In the genomic region with DNA sequence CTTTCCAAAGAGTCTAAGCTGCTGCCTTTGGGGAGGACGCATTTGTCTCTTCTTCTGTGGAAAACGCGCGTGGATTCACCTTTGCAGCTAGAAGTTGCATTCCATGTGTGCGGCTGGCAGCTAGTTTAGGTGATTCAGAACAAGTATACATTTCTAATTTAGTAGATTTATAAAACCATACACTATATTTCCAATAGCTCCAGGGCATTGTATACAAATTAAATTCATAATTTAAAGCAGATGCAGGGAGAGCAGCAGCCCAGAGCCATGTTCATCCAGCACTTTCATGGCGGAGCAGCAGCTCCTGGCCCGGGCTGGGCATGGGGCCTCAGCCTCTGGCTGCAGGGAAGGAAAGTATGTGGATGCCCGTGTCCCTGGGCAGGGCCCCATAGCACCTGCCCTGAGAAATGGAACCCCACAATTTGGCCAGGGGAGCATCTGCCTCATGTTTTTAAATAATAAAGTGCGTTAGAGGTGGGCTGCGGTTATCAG, we compare ENCODE assay signal across 24 cellular contexts.
"Had no signal": no experiment of that assay in that cellular context is flagged by ENCODE, and none has a peak within 500 bp of the region (broad histone marks: within the 10 kb centered on the region; RNA-seq: fewer than 3 reads in every experiment).

No MANE protein-coding gene starts in this region.

- H3K27me3 ChIP-seq: Peyer's patch, SJCRH30 had no signal

- H3K9me3 Mint-ChIP-seq: activated B cell treated with CpG ODN at 0.5 μM for 24 hours; activated CD4-positive, alpha-beta memory T cell treated with anti-CD3 and anti-CD28 coated beads for 36 hours; activated CD4-positive, alpha-beta T cell treated with anti-CD3 and anti-CD28 coated beads, Interleukin-2, amount 10 ng/mL, durations not matched to agents 7 days and 5 days; activated naive CD4-positive, alpha-beta T cell treated with anti-CD3 and anti-CD28 coated beads, Interleukin-2, amount 50 U/mL, for 24 hours; activated naive CD8-positive, alpha-beta T cell treated with anti-CD3 and anti-CD28 coated beads, Interleukin-2, amount 50 U/mL, for 24 hours; activated T-cell treated with anti-CD3 and anti-CD28 coated beads, Interleukin-2, amount 50 U/mL, for 24 hours; activated T-helper 1 cell treated with anti-CD3 and anti-CD28 coated beads, Interleukin-12 subunit alpha, Interleukin-12 subunit beta, Interleukin-2, Interleukin-4 antibody, amounts not matched to agents 30 ng/mL and 10 ng/mL and 1 ng/mL, durations not matched to agents 14 hours and 24 hours and 36 hours; IgD-negative memory B cell had no signal

- H3K27me3 Mint-ChIP-seq: activated B cell treated with CpG ODN at 0.5 μM for 24 hours; activated CD4-positive, alpha-beta memory T cell treated with anti-CD3 and anti-CD28 coated beads for 36 hours; activated CD4-positive, alpha-beta T cell treated with anti-CD3 and anti-CD28 coated beads, Interleukin-2, amount 10 ng/mL, durations not matched to agents 7 days and 5 days; activated naive CD4-positive, alpha-beta T cell treated with anti-CD3 and anti-CD28 coated beads, Interleukin-2, amount 50 U/mL, for 24 hours; activated naive CD8-positive, alpha-beta T cell treated with anti-CD3 and anti-CD28 coated beads, Interleukin-2, amount 50 U/mL, for 24 hours; activated T-cell treated with anti-CD3 and anti-CD28 coated beads, Interleukin-2, amount 50 U/mL, for 24 hours; IgD-negative memory B cell; T-helper 17 cell had no signal

- DNase-seq: activated B cell treated with CpG ODN at 0.5 μM for 24 hours; activated CD4-positive, alpha-beta memory T cell treated with anti-CD3 and anti-CD28 coated beads for 36 hours; activated CD4-positive, alpha-beta T cell treated with anti-CD3 and anti-CD28 coated beads, Interleukin-2, amount 10 ng/mL, durations not matched to agents 7 days and 5 days; activated effector memory CD4-positive, alpha-beta T cell treated with Interleukin-2 at 50 U/mL for 16 hours; activated naive CD4-positive, alpha-beta T cell; activated naive CD8-positive, alpha-beta T cell treated with anti-CD3 and anti-CD28 coated beads, Interleukin-2, amount 50 U/mL, for 24 hours; amygdala; KG1; NCI-H1048; NCI-H1417; NCI-H2107; NCI-H510A treated with DMSO at 0.1 percent for 48 hours; NCI-H69; NK-92 treated with Interleukin-12 subunit alpha and Interleukin-12 subunit beta, amount 100 ng/mL, for 24 hours; Right ventricle myocardium superior; SJCRH30; T-helper 17 cell; T-helper 9 cell had no signal

- H3K4me3 Mint-ChIP-seq: activated B cell treated with CpG ODN at 0.5 μM for 24 hours; activated CD4-positive, alpha-beta memory T cell treated with anti-CD3 and anti-CD28 coated beads for 36 hours; activated CD4-positive, alpha-beta T cell treated with anti-CD3 and anti-CD28 coated beads, Interleukin-2, amount 10 ng/mL, durations not matched to agents 7 days and 5 days; activated naive CD4-positive, alpha-beta T cell treated with anti-CD3 and anti-CD28 coated beads, Interleukin-2, amount 50 U/mL, for 24 hours; activated naive CD8-positive, alpha-beta T cell treated with anti-CD3 and anti-CD28 coated beads, Interleukin-2, amount 50 U/mL, for 24 hours; activated T-cell treated with anti-CD3 and anti-CD28 coated beads, Interleukin-2, amount 50 U/mL, for 24 hours; activated T-helper 1 cell treated with anti-CD3 and anti-CD28 coated beads, Interleukin-12 subunit alpha, Interleukin-12 subunit beta, Interleukin-2, Interleukin-4 antibody, amounts not matched to agents 30 ng/mL and 10 ng/mL and 1 ng/mL, durations not matched to agents 14 hours and 24 hours and 36 hours; IgD-negative memory B cell; T-helper 17 cell had no signal

- H3K4me1 ChIP-seq: Peyer's patch, SJCRH30 had no signal

- H3K27ac Mint-ChIP-seq: activated B cell treated with CpG ODN at 0.5 μM for 24 hours; activated CD4-positive, alpha-beta memory T cell treated with anti-CD3 and anti-CD28 coated beads for 36 hours; activated CD4-positive, alpha-beta T cell treated with anti-CD3 and anti-CD28 coated beads, Interleukin-2, amount 10 ng/mL, durations not matched to agents 7 days and 5 days; activated naive CD8-positive, alpha-beta T cell treated with anti-CD3 and anti-CD28 coated beads, Interleukin-2, amount 50 U/mL, for 24 hours; activated T-helper 1 cell treated with anti-CD3 and anti-CD28 coated beads, Interleukin-12 subunit alpha, Interleukin-12 subunit beta, Interleukin-2, Interleukin-4 antibody, amounts not matched to agents 30 ng/mL and 10 ng/mL and 1 ng/mL, durations not matched to agents 14 hours and 24 hours and 36 hours; IgD-negative memory B cell; T-helper 17 cell had no signal

- H3K9me3 ChIP-seq: Peyer's patch, SJCRH30 had no signal

- H3K4me3 ChIP-seq: Peyer's patch, SJCRH30 had no signal

- ATAC-seq: activated naive CD8-positive, alpha-beta T cell treated with anti-CD3 and anti-CD28 coated beads, Interleukin-2, amount 50 U/mL, for 24 hours; T-helper 17 cell had no signal

- H3K27ac ChIP-seq: Peyer's patch, RWPE1, SJCRH30 had no signal

- H3K4me1 Mint-ChIP-seq: activated CD4-positive, alpha-beta T cell treated with anti-CD3 and anti-CD28 coated beads, Interleukin-2, amount 10 ng/mL, durations not matched to agents 7 days and 5 days; activated naive CD4-positive, alpha-beta T cell treated with anti-CD3 and anti-CD28 coated beads, Interleukin-2, amount 50 U/mL, for 24 hours; activated naive CD8-positive, alpha-beta T cell treated with anti-CD3 and anti-CD28 coated beads, Interleukin-2, amount 50 U/mL, for 24 hours had no signal
